In the genomic region with DNA sequence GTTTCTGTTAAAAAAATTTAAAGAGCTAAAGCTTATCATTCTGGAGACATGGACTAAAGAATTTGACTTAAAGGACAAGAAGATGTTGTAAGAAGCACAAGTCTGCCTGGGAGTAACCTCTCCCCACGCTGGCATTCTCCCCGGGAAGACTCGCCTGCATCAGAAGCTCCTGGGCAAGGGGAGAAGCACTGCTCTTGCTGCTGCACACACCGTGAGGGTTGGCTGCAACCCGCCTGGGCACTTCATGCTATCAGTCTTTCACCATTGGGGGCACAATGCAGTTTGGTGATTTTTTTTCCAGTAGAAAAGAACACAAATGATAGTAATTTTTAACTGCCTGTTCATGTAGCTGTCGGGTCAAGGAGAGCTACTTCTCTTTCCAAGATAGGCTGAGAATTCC, we compare ENCODE assay signal across 24 cellular contexts.
"Had no signal": no experiment of that assay in that cellular context is flagged by ENCODE, and none has a peak within 500 bp of the region (broad histone marks: within the 10 kb centered on the region; RNA-seq: fewer than 3 reads in every experiment).

No MANE protein-coding gene starts in this region.

- H2AFZ ChIP-seq: hepatocyte, parathyroid adenoma had no signal

- ATAC-seq: esophagus mucosa; lower lobe of right lung; natural killer cell treated with Interleukin-12 subunit alpha and Interleukin-12 subunit beta and Interleukin-15 and Interleukin-18, amount 100 ng/mL, for 72 hours; right lobe of liver had no signal

- H3K36me3 ChIP-seq: left ventricle myocardium inferior, prostate gland, right lobe of liver, spleen, transverse colon had no signal

- H3K4me3 Mint-ChIP-seq: natural killer cell treated with Interleukin-12 subunit alpha and Interleukin-12 subunit beta and Interleukin-15 and Interleukin-18, amount 100 ng/mL, for 72 hours had no signal

- H3K9me3 ChIP-seq: lower lobe of right lung, prostate gland, right lobe of liver, thoracic aorta, transverse colon had no signal

- H3K27ac ChIP-seq: coronary artery, hepatocyte, left ventricle myocardium inferior, lower lobe of right lung, parathyroid adenoma, prostate gland, right lobe of liver, spleen, stomach, thoracic aorta, transverse colon had no signal

- H3K36me3 Mint-ChIP-seq: natural killer cell treated with Interleukin-12 subunit alpha and Interleukin-12 subunit beta and Interleukin-15 and Interleukin-18, amount 100 ng/mL, for 72 hours had no signal

- H3K4me1 ChIP-seq: left ventricle myocardium inferior, lower lobe of right lung, parathyroid adenoma, prostate gland, right lobe of liver, spleen, stomach, transverse colon had no signal

- H3K9me3 Mint-ChIP-seq: natural killer cell treated with Interleukin-12 subunit alpha and Interleukin-12 subunit beta and Interleukin-15 and Interleukin-18, amount 100 ng/mL, for 72 hours had no signal

- H3K79me2 ChIP-seq: hepatocyte, parathyroid adenoma had no signal

- H3K4me3 ChIP-seq: coronary artery, hepatocyte, left ventricle myocardium inferior, lower lobe of right lung, prostate gland, right lobe of liver, spleen, stomach, thoracic aorta, transverse colon had no signal

- H3K4me2 ChIP-seq: hepatocyte had no signal

- H3K9ac ChIP-seq: parathyroid adenoma had no signal

- DNase-seq: effector CD4-positive, alpha-beta T cell; foreskin fibroblast; head of caudate nucleus; kidney; left cardiac atrium; left ventricle myocardium inferior; lower lobe of right lung; mesenchymal stem cell; midbrain; right lobe of liver; spleen; stimulated activated CD4-positive, alpha-beta T cell treated with anti-CD3 and anti-CD28 coated beads, Interleukin-2, amount 100 ng/mL, for 24 hours; stimulated activated CD4-positive, alpha-beta T cell treated with anti-CD3 and anti-CD28 coated beads, Interleukin-4, amount 100 ng/mL, for 4 hours; stimulated activated naive CD4-positive, alpha-beta T cell; stomach; substantia nigra; transverse colon had no signal

- H3K27me3 Mint-ChIP-seq: natural killer cell treated with Interleukin-12 subunit alpha and Interleukin-12 subunit beta and Interleukin-15 and Interleukin-18, amount 100 ng/mL, for 72 hours had no signal

- H3K27me3 ChIP-seq: hepatocyte, right lobe of liver, stomach, transverse colon had no signal

- H3K27ac Mint-ChIP-seq: natural killer cell treated with Interleukin-12 subunit alpha and Interleukin-12 subunit beta and Interleukin-15 and Interleukin-18, amount 100 ng/mL, for 72 hours had no signal
